In the genomic region with DNA sequence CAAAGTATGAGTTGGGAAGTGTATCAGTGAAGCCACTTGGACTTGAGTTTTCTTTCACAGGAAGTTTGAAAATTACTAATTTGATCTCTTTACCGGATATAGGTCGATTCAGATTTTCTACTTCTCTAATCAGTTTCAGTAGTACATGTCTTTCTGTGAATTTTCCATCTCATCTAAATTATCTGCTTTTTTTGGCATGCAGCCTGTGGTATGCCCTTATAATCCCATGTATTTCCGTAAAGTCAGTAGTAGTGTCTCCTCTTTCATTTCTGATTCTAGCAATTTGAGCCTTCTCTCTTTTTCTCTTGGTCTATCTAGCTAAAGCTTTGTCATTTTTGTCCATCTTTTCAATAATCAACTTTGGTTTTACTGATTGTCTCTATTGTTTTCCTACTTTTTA, we compare ENCODE assay signal across 29 cellular contexts.
DNase-seq lines count a peak whose midpoint lies in the region; ATAC-seq and TF ChIP-seq lines count a peak whose summit lies in the region.
"Had no signal": no experiment of that assay in that cellular context is flagged by ENCODE, and none has a peak within 500 bp of the region (broad histone marks: within the 10 kb centered on the region; RNA-seq: fewer than 3 reads in every experiment).

No MANE protein-coding gene starts in this region.

- H3K79me2 ChIP-seq in SK-N-SH (ENCODE audit: insufficient read depth): no peaks in the 10 kb centered on the region

- TF ChIP-seq RAD21 in SK-N-SH (IDR thresholded peaks at IDR 0.05; ENCODE audit: low read length): no peak

- TF ChIP-seq CTCF in SK-N-SH (IDR thresholded peaks at IDR 0.05) (no peak), HEK293 (tag by site-specific recombination; IDR thresholded peaks at IDR 0.05) (no peak)

- no peak overlapping the region for H3K9ac ChIP-seq in SK-N-SH
- H3K9ac ChIP-seq: BLaER1; BLaER1 treated with 17β-estradiol and CSF1 and Interleukin-3, amounts not matched to agents 10 nM and 100 nM had no signal

- no peak overlapping the region for H2AFZ ChIP-seq in SK-N-SH (ENCODE audit: low read depth)

- no peak overlapping the region for H3K4me2 ChIP-seq in SK-N-SH
- H3K4me2 ChIP-seq: A549; BLaER1; BLaER1 treated with 17β-estradiol and CSF1 and Interleukin-3, amounts not matched to agents 10 nM and 100 nM had no signal

- peaks cover 0 to 9% of the 10 kb centered on the region in 2 experiments; a peak in 3 of 4 replicates for H3K4me1 ChIP-seq in SK-N-SH (ENCODE audit: control insufficient read depth in 1 of 2, insufficient read depth in 2 of 2, low read depth in 1 of 2, low read length in 1 of 2)
- H3K4me1 ChIP-seq in HEK293 (ENCODE audit: control insufficient read depth, insufficient read depth, low read length): 0 out of 2 replicates have a peak, but pooled peaks cover 2% of the 10 kb centered on the region
- H3K4me1 ChIP-seq: A549, BE2C, Caco-2 had no signal

- no peak for ATAC-seq in SK-N-SH treated with all-trans-retinoic acid at 6 μM for 48 hours
- ATAC-seq: A549; CD8-positive, alpha-beta T cell had no signal

- H3K9me3 ChIP-seq in SK-N-SH (no peaks in the 10 kb centered on the region; the same call in 1 of the 2 replicates), HEK293 (ENCODE audit: control insufficient read depth, insufficient read depth, low read depth, low read length) (no peaks in the 10 kb centered on the region)
- H3K9me3 ChIP-seq: A549, BE2C, BLaER1, Caco-2 had no signal

- TF ChIP-seq EP300 in SK-N-SH (IDR thresholded peaks at IDR 0.05; ENCODE audit: borderline replicate concordance in 1 of 2, low read depth in 1 of 2, low read length in 1 of 2): no peak

- CTCF ChIA-PET in SK-N-SH (lab: Yijun Ruan, JAX): no interaction called here
- CTCF ChIA-PET in HEK293 (lab: Yijun Ruan, JAX): interaction anchor here (0.9 kb wide), 1 partner anchor 76 kb away, joined by 3 read pairs; no protein-coding TSS in a partner anchor

- peaks cover 6% of the 10 kb centered on the region for H3F3A ChIP-seq in SK-N-SH (replicated peaks; ENCODE audit: insufficient read depth)

- no peaks in the 10 kb centered on the region for H3K9me2 ChIP-seq in SK-N-SH

- no peak overlapping the region for H3K27ac ChIP-seq in SK-N-SH (ENCODE audit: low read depth in 2 of 2, low read length in 1 of 2)
- H3K27ac ChIP-seq in HEK293 (ENCODE audit: extremely low read depth, low read depth, low read length): no peak overlapping the region
- H3K27ac ChIP-seq: 22Rv1; A549; BLaER1; BLaER1 treated with 17β-estradiol and CSF1 and Interleukin-3, amounts not matched to agents 10 nM and 100 nM; C4-2B had no signal

- no peak for DNase-seq in SK-N-SH
- no peak for DNase-seq in epidermal melanocyte (ENCODE audit: insufficient read length, low spot score)
- DNase-seq: 8988T; ACHN; AML-193; BE2C; C1 segment of cervical spinal cord; Caco-2; Calu3; CD4-positive, alpha-beta memory T cell; CD4-positive, alpha-beta T cell; CD4-positive, CD25-positive, alpha-beta regulatory T cell; CD8-positive, alpha-beta memory T cell; CD8-positive, alpha-beta T cell; COR-L47; DMS 273 treated with DMSO at 0.1 percent for 48 hours; DMS153; DMS53; DMS79; DMS79 treated with DMSO at 0.1 percent for 48 hours; DND-41; EL had no signal

- H3K36me3 ChIP-seq in SK-N-SH (replicated peaks in 1 of 2; ENCODE audit: control insufficient read depth in 1 of 2, insufficient read depth in 2 of 2, low read length in 1 of 2): no peaks in the 10 kb centered on the region
- no peaks in the 10 kb centered on the region for H3K36me3 ChIP-seq in HEK293 (ENCODE audit: control insufficient read depth in 2 of 2, insufficient read depth in 1 of 2, low read length in 2 of 2)
- H3K36me3 ChIP-seq: BE2C; BLaER1; BLaER1 treated with 17β-estradiol and CSF1 and Interleukin-3, amounts not matched to agents 10 nM and 100 nM had no signal

- 91% methylated on average over 3 of the region's 3 CpGs for WGBS in SK-N-SH (ENCODE audit: low lambda C conversion rate)

- POLR2A ChIA-PET in SK-N-SH (lab: Yijun Ruan, JAX) (no interaction called here), HEK293 (lab: Yijun Ruan, JAX) (no interaction called here)

- H4K20me1 ChIP-seq in SK-N-SH (ENCODE audit: insufficient read depth): no peaks in the 10 kb centered on the region
- H4K20me1 ChIP-seq: BLaER1; BLaER1 treated with 17β-estradiol and CSF1 and Interleukin-3, amounts not matched to agents 10 nM and 100 nM had no signal

- no peaks in the 10 kb centered on the region for H3K27me3 ChIP-seq in SK-N-SH (ENCODE audit: insufficient read depth)
- H3K27me3 ChIP-seq: BE2C; BLaER1; BLaER1 treated with 17β-estradiol and CSF1 and Interleukin-3, amounts not matched to agents 10 nM and 100 nM had no signal

- H3K4me3 ChIP-seq in SK-N-SH (ENCODE audit: low read depth in 2 of 2, low read length in 1 of 2) (no peak overlapping the region), HEK293 (ENCODE audit: low read depth, low read length) (no peak overlapping the region)
- H3K4me3 ChIP-seq: A549; BLaER1; BLaER1 treated with 17β-estradiol and CSF1 and Interleukin-3, amounts not matched to agents 10 nM and 100 nM had no signal

TF ChIP-seq in SK-N-SH treated with all-trans-retinoic acid at 6 μM for 48 hours, 23 proteins besides CTCF, POLR2A, EP300 and RAD21:
- TF ChIP-seq ZNF8 (CRISPR knock-in tag; IDR thresholded peaks at IDR 0.05): peak; percentile 100
- TF ChIP-seq TOX (CRISPR knock-in tag; IDR thresholded peaks at IDR 0.05; ENCODE audit: borderline replicate concordance): no peak
TF ChIP-seq in SK-N-SH treated with all-trans-retinoic acid at 6 μM for 48 hours: peak in this region for 1.

TF ChIP-seq in SK-N-SH, 30 proteins besides CTCF, POLR2A, EP300 and RAD21 (continues in another document):
- no peak for TF ChIP-seq POLR2AphosphoS5 (IDR thresholded peaks at IDR 0.05; ENCODE audit: low read depth, low read length)
- no peak for TF ChIP-seq FOSL2 (IDR thresholded peaks at IDR 0.05; ENCODE audit: borderline replicate concordance, low read depth)
- no peak for TF ChIP-seq TAF1 (IDR thresholded peaks at IDR 0.05; ENCODE audit: borderline replicate concordance, low read depth, low read length)
- no peak for TF ChIP-seq MEF2A (IDR thresholded peaks at IDR 0.05; ENCODE audit: borderline replicate concordance, low read depth)
- TF ChIP-seq TCF12 (IDR thresholded peaks at IDR 0.05): no peak
- no peak for TF ChIP-seq MXI1 (IDR thresholded peaks at IDR 0.05; ENCODE audit: low read depth, low read length)
- TF ChIP-seq, protein P1, sequence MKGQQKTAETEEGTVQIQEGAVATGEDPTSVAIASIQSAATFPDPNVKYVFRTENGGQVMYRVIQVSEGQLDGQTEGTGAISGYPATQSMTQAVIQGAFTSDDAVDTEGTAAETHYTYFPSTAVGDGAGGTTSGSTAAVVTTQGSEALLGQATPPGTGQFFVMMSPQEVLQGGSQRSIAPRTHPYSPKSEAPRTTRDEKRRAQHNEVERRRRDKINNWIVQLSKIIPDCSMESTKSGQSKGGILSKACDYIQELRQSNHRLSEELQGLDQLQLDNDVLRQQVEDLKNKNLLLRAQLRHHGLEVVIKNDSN (IDR thresholded peaks at IDR 0.05; ENCODE audit: borderline replicate concordance, low read depth): no peak

TF ChIP-seq in HEK293, 187 proteins besides CTCF, POLR2A, EP300 and RAD21:
- TF ChIP-seq SETDB1 (IDR thresholded peaks at IDR 0.05; ENCODE audit: insufficient read length, low read length): peak; percentile 64
- peak; percentile 89 for TF ChIP-seq ZNF664 (tag by site-specific recombination; IDR thresholded peaks at IDR 0.05)
- TF ChIP-seq SP7 (tag by site-specific recombination; IDR thresholded peaks at IDR 0.05): no peak
- TF ChIP-seq TRIM28 (IDR thresholded peaks at IDR 0.05; ENCODE audit: borderline replicate concordance, low read length): peak; percentile 17; the same call in 1 of the 2 replicates
- TF ChIP-seq ZNF560 (tag by site-specific recombination; IDR thresholded peaks at IDR 0.05; ENCODE audit: borderline replicate concordance): no peak
- TF ChIP-seq, protein P2, sequence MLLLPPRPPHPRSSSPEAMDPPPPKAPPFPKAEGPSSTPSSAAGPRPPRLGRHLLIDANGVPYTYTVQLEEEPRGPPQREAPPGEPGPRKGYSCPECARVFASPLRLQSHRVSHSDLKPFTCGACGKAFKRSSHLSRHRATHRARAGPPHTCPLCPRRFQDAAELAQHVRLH (tag by site-specific recombination; IDR thresholded peaks at IDR 0.05): peak; percentile 9; the same call in 1 of the 2 replicates
- TF ChIP-seq ZNF549 (tag by site-specific recombination; IDR thresholded peaks at IDR 0.05): 0 out of 2 replicates have a peak, but pooled peaks have one; percentile 22
TF ChIP-seq in HEK293: peak in this region for 5.
